Comparison of ENCODE assay signal across 22 cellular contexts in the genomic region with DNA sequence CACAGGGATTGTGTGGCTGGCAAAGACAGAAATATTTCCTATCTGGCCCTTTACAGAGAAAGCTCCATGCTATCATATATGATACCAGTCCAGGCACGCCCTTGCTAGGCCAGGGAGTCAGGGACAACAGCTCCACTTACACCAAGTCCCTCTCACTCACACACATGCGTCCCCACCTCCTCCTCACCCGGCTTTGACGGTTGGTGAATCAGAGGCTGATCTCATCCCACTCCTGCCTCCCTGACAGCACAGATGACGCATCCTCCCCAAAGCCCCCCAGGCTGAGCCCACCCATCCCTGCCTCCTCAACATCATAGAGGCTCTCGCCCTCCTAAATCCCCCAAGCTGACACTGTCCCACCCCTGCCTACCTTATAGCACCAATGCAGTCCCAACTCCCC.
DNase-seq lines count a peak whose midpoint lies in the region; ATAC-seq, FAIRE-seq and TF ChIP-seq lines count a peak whose summit lies in the region.
"Had no signal": no experiment of that assay in that cellular context is flagged by ENCODE, and none has a peak within 500 bp of the region (broad histone marks: within the 10 kb centered on the region; RNA-seq: fewer than 3 reads in every experiment).

No MANE protein-coding gene starts in this region.

- no peaks in the 10 kb centered on the region for H3K4me1 Mint-ChIP-seq in T-cell
- no peaks in the 10 kb centered on the region for H3K4me1 Mint-ChIP-seq in CD8-positive, alpha-beta memory T cell
- H3K4me1 Mint-ChIP-seq: WTC11 had no signal

- no peak for TF ChIP-seq POLR2A in H54 (IDR thresholded peaks at IDR 0.05; ENCODE audit: low read depth, low read length)

- no peak overlapping the region for H3K27ac ChIP-seq in CD8-positive, alpha-beta memory T cell (ENCODE audit: low read depth, low read length)
- H3K27ac ChIP-seq: parathyroid adenoma, thoracic aorta had no signal

- H3K9me3 ChIP-seq in CD8-positive, alpha-beta memory T cell (ENCODE audit: low read length) = no peaks in the 10 kb centered on the region
- H3K9me3 ChIP-seq: thoracic aorta had no signal

- CTCF ChIA-PET in T-cell (lab: Charles Lee) = no interaction called here
- CTCF ChIA-PET in CD8-positive, alpha-beta memory T cell (lab: Charles Lee) = no interaction called here

- no peaks in the 10 kb centered on the region for H3K36me3 ChIP-seq in bronchial epithelial cell (ENCODE audit: control insufficient read depth, insufficient read depth, low read length)
- no peaks in the 10 kb centered on the region for H3K36me3 ChIP-seq in CD8-positive, alpha-beta memory T cell (ENCODE audit: insufficient read depth, low read length)
- H3K36me3 ChIP-seq: thoracic aorta had no signal

- intact Hi-C loops in posterior vena cava (cut with DNase I) = no loop called here

- no peaks in the 10 kb centered on the region for H3K4me1 ChIP-seq in CD8-positive, alpha-beta memory T cell (ENCODE audit: insufficient read depth, low read length)

- FAIRE-seq in H54 (lab: Jason Lieb, UNC) = no peak
- FAIRE-seq in bronchial epithelial cell (lab: Jason Lieb, UNC) = no peak
- FAIRE-seq: colon, H1, islet of Langerhans had no signal

- no peak overlapping the region for H3K4me3 ChIP-seq in bronchial epithelial cell (ENCODE audit: low read depth, low read length)
- no peak overlapping the region for H3K4me3 ChIP-seq in CD8-positive, alpha-beta memory T cell (ENCODE audit: low read length)
- H3K4me3 ChIP-seq: thoracic aorta had no signal

- no peak for TF ChIP-seq CTCF in bronchial epithelial cell (IDR thresholded peaks at IDR 0.05; ENCODE audit: insufficient read depth, low read length, severe bottlenecking)

- H3K27me3 Mint-ChIP-seq in T-cell = peaks cover 13 to 19% of the 10 kb centered on the region in 2 donors
- peaks cover 28 to 42% of the 10 kb centered on the region in 2 donors for H3K27me3 Mint-ChIP-seq in CD8-positive, alpha-beta memory T cell

- no peak for ATAC-seq in HG03520 (IDR thresholded peaks at IDR 0.05; ENCODE audit: unreplicated experiment)
- no peak for ATAC-seq in T-cell (replicated peaks in 1 of 4)
- ATAC-seq: activated CD8-positive, alpha-beta T cell treated with anti-CD3 and anti-CD28 coated beads for 36 hours; activated naive CD4-positive, alpha-beta T cell treated with anti-CD3 and anti-CD28 coated beads, Interleukin-2, amount 50 U/mL, for 72 hours; stimulated activated naive B cell treated with anti-CD40 and anti-IgM and Interleukin-4, amounts not matched to agents 10 μg/mL and 1 μg/mL and 100 μg/mL, for 72 hours; T-helper 17 cell; WTC11 had no signal

- DNase-seq in H54 (ENCODE audit: insufficient read length, low spot score) = peak; percentile 65
- DNase-seq in NCI-H1105 treated with DMSO at 0.1 percent for 48 hours (lab: John Stamatoyannopoulos, UW) = peak; percentile 39
- peak; percentile 90 for DNase-seq in bronchial epithelial cell (ENCODE audit: low read depth)
- peak; percentile 30 for DNase-seq in posterior vena cava (ENCODE audit: low spot score)
- no peak for DNase-seq in T-cell
- DNase-seq in CD8-positive, alpha-beta memory T cell = no peak
- DNase-seq: activated CD8-positive, alpha-beta T cell treated with anti-CD3 and anti-CD28 coated beads for 36 hours; AML-193; hippocampal formation; NCI-H1694; NCI-H510A; SHP77; stimulated activated naive B cell treated with anti-CD40 and anti-IgM and Interleukin-4, amounts not matched to agents 10 μg/mL and 1 μg/mL and 100 μg/mL, for 72 hours; T-helper 17 cell had no signal

- POLR2A ChIA-PET in T-cell (lab: Charles Lee) = no interaction called here
- POLR2A ChIA-PET in CD8-positive, alpha-beta memory T cell (lab: Charles Lee) = no interaction called here

- no peaks in the 10 kb centered on the region for H3K36me3 Mint-ChIP-seq in T-cell
- no peaks in the 10 kb centered on the region for H3K36me3 Mint-ChIP-seq in CD8-positive, alpha-beta memory T cell
- H3K36me3 Mint-ChIP-seq: activated naive CD4-positive, alpha-beta T cell treated with anti-CD3 and anti-CD28 coated beads, Interleukin-2, amount 50 U/mL, for 72 hours; stimulated activated naive B cell treated with anti-CD40 and anti-IgM and Interleukin-4, amounts not matched to agents 10 μg/mL and 1 μg/mL and 100 μg/mL, for 72 hours had no signal

- peaks cover 0 to 4% (median 0%) of the 10 kb centered on the region in 3 donors for H3K9me3 Mint-ChIP-seq in T-cell
- peaks cover 0 to 9% (median 3%) of the 10 kb centered on the region in 5 donors for H3K9me3 Mint-ChIP-seq in CD8-positive, alpha-beta memory T cell
- H3K9me3 Mint-ChIP-seq: activated CD8-positive, alpha-beta T cell treated with anti-CD3 and anti-CD28 coated beads for 36 hours had no signal

- H3K4me3 Mint-ChIP-seq in T-cell = no peak overlapping the region
- H3K4me3 Mint-ChIP-seq in CD8-positive, alpha-beta memory T cell = no peak overlapping the region
- H3K4me3 Mint-ChIP-seq: activated CD8-positive, alpha-beta T cell treated with anti-CD3 and anti-CD28 coated beads for 36 hours; stimulated activated naive B cell treated with anti-CD40 and anti-IgM and Interleukin-4, amounts not matched to agents 10 μg/mL and 1 μg/mL and 100 μg/mL, for 72 hours; T-helper 17 cell; WTC11 had no signal

- no peaks in the 10 kb centered on the region for H3K27me3 ChIP-seq in bronchial epithelial cell (ENCODE audit: control insufficient read depth, insufficient read depth, low read length)
- H3K27me3 ChIP-seq in CD8-positive, alpha-beta memory T cell (ENCODE audit: insufficient read depth, low read length, poor library complexity, severe bottlenecking) = no peaks in the 10 kb centered on the region

- no peak overlapping the region for H3K27ac Mint-ChIP-seq in T-cell
- no peak overlapping the region for H3K27ac Mint-ChIP-seq in CD8-positive, alpha-beta memory T cell
- H3K27ac Mint-ChIP-seq: activated CD8-positive, alpha-beta T cell treated with anti-CD3 and anti-CD28 coated beads for 36 hours; activated naive CD4-positive, alpha-beta T cell treated with anti-CD3 and anti-CD28 coated beads, Interleukin-2, amount 50 U/mL, for 72 hours; stimulated activated naive B cell treated with anti-CD40 and anti-IgM and Interleukin-4, amounts not matched to agents 10 μg/mL and 1 μg/mL and 100 μg/mL, for 72 hours; T-helper 17 cell; WTC11 had no signal

Comparison
In these comparisons a context has a peak if more than half of its experiments do, and no peak if none do; other contexts are left out.
1. DNase-seq: peak in H54 (single experiment), NCI-H1105 treated with DMSO at 0.1 percent for 48 hours (single experiment), bronchial epithelial cell (single experiment) and posterior vena cava (single experiment); none in T-cell (0 of 34) and CD8-positive, alpha-beta memory T cell (0 of 5).